In genomic region chr10:31036209-31036608, GRCh38 we compare ENCODE assay signal across 16 cellular contexts. TPM values are rescaled to one million over a fixed set of nuclear protein-coding genes. Genes with fewer than 3 reads are reported as not detected.
A peak's percentile ranks its signal among the peaks of the same experiment; 100 is the strongest.
DNase-seq lines count a peak whose midpoint lies in the region; ATAC-seq and TF ChIP-seq lines count a peak whose summit lies in the region.
"Had no signal": no experiment of that assay in that cellular context is flagged by ENCODE, and none has a peak within 500 bp of the region (broad histone marks: within the 10 kb centered on the region; RNA-seq: fewer than 3 reads in every experiment).

No MANE protein-coding gene starts in this region.

- H3K4me1 Mint-ChIP-seq in glutamatergic neuron (ENCODE audit: low read depth, unreplicated experiment) = peaks cover 14% of the 10 kb centered on the region

- H3K27me3 Mint-ChIP-seq in glutamatergic neuron (ENCODE audit: unreplicated experiment) = peaks cover 4% of the 10 kb centered on the region
- H3K27me3 Mint-ChIP-seq: activated CD8-positive, alpha-beta T cell treated with anti-CD3 and anti-CD28 coated beads for 36 hours; stimulated activated naive CD8-positive, alpha-beta T cell treated with anti-CD3 and anti-CD28 coated beads, Interleukin-15, Interleukin-2, amounts not matched to agents 100 ng/mL and 50 ng/mL, for 24 hours had no signal

- peaks cover 9% of the 10 kb centered on the region for H3K9me3 Mint-ChIP-seq in glutamatergic neuron (ENCODE audit: unreplicated experiment)
- H3K9me3 Mint-ChIP-seq: activated CD8-positive, alpha-beta T cell treated with anti-CD3 and anti-CD28 coated beads for 36 hours; stimulated activated naive CD8-positive, alpha-beta T cell treated with anti-CD3 and anti-CD28 coated beads, Interleukin-15, Interleukin-2, amounts not matched to agents 100 ng/mL and 50 ng/mL, for 24 hours had no signal

- H3K36me3 Mint-ChIP-seq in glutamatergic neuron (ENCODE audit: unreplicated experiment) = no peaks in the 10 kb centered on the region

- TF ChIP-seq CTCF in glutamatergic neuron (IDR thresholded peaks at IDR 0.05; ENCODE audit: partially characterized antibody, unreplicated experiment) = no peak

- no peak overlapping the region for H3K4me3 Mint-ChIP-seq in glutamatergic neuron (ENCODE audit: unreplicated experiment)
- H3K4me3 Mint-ChIP-seq: activated CD8-positive, alpha-beta T cell treated with anti-CD3 and anti-CD28 coated beads for 36 hours; stimulated activated naive CD8-positive, alpha-beta T cell treated with anti-CD3 and anti-CD28 coated beads, Interleukin-15, Interleukin-2, amounts not matched to agents 100 ng/mL and 50 ng/mL, for 24 hours had no signal

- no peak for ATAC-seq in GM21717 (IDR thresholded peaks at IDR 0.05; ENCODE audit: unreplicated experiment)
- ATAC-seq: activated CD8-positive, alpha-beta T cell treated with anti-CD3 and anti-CD28 coated beads for 36 hours; HepG2 had no signal

- peak overlapping the region; percentile 82 for H3K27ac Mint-ChIP-seq in glutamatergic neuron (ENCODE audit: unreplicated experiment)
- H3K27ac Mint-ChIP-seq: activated CD8-positive, alpha-beta T cell treated with anti-CD3 and anti-CD28 coated beads for 36 hours; stimulated activated naive CD8-positive, alpha-beta T cell treated with anti-CD3 and anti-CD28 coated beads, Interleukin-15, Interleukin-2, amounts not matched to agents 100 ng/mL and 50 ng/mL, for 24 hours had no signal

- DNase-seq in A172 (ENCODE audit: low spot score) (peak; percentile 58), HCEC 1CT (peak; percentile 53), RKO (ENCODE audit: low spot score) (peak; percentile 85), glutamatergic neuron (peak; percentile 21), HPDE6-E6E7 (ENCODE audit: extremely low spot score) (no peak)
- no peak for DNase-seq in effector CD4-positive, alpha-beta T cell
- DNase-seq in activated T-cell treated with anti-CD3 and anti-CD28 coated beads, Interleukin-2, amount 50 U/mL, for 48 hours = no peak
- DNase-seq: activated CD8-positive, alpha-beta T cell treated with anti-CD3 and anti-CD28 coated beads for 36 hours; activated gamma-delta T cell; central memory CD4-positive, alpha-beta T cell; DMS79; erythroblast; NCI-H187 had no signal

RNA-seq across cellular contexts. Expression of gene ZNF438, which starts 4.5 kb away (rescaled TPM):
- 5.1 and 6.2 TPM in 2 replicates for total RNA-seq in A172 (2014; rRNA removed; shearing (Covaris generic))
- total RNA-seq in glutamatergic neuron (ENCODE audit: unreplicated experiment) = 3.5 TPM

Comparison
In these comparisons a context has a peak if more than half of its experiments do, and no peak if none do; other contexts are left out.
1. DNase-seq: peak in A172 (single experiment), HCEC 1CT (single experiment), RKO (single experiment) and glutamatergic neuron (single experiment); none in effector CD4-positive, alpha-beta T cell (single experiment), HPDE6-E6E7 (single experiment) and activated T-cell treated with anti-CD3 and anti-CD28 coated beads, Interleukin-2, amount 50 U/mL, for 48 hours (0 of 2).